ENCODE assay signal across 2 cellular contexts in genomic region chr19:34259367-34259865, GRCh38.
A peak's percentile ranks its signal among the peaks of the same experiment; 100 is the strongest.
TF ChIP-seq lines count a peak whose summit lies in the region.

No MANE protein-coding gene starts in this region.

TF ChIP-seq in IMR-90, 13 proteins besides CTCF, POLR2A, EP300 and RAD21:
- TF ChIP-seq MAZ (IDR thresholded peaks at IDR 0.05; ENCODE audit: borderline replicate concordance, low read depth, low read length) (no peak), SMC3 (IDR thresholded peaks at IDR 0.05; ENCODE audit: low read depth, low read length) (no peak), CHD1 (IDR thresholded peaks at IDR 0.05; ENCODE audit: low read depth, low read length) (no peak), USF2 (IDR thresholded peaks at IDR 0.05; ENCODE audit: low read depth, low read length) (no peak), FOS (IDR thresholded peaks at IDR 0.05; ENCODE audit: low read depth, low read length) (no peak), CEBPB (IDR thresholded peaks at IDR 0.05; ENCODE audit: low read depth, low read length) (no peak), MAFK (IDR thresholded peaks at IDR 0.05; ENCODE audit: low read depth, low read length) (no peak), NFE2L2 (IDR thresholded peaks at IDR 0.05; ENCODE audit: low read depth, low read length) (no peak), BHLHE40 (IDR thresholded peaks at IDR 0.05; ENCODE audit: low read depth, low read length) (no peak)
- TF ChIP-seq, protein P1, sequence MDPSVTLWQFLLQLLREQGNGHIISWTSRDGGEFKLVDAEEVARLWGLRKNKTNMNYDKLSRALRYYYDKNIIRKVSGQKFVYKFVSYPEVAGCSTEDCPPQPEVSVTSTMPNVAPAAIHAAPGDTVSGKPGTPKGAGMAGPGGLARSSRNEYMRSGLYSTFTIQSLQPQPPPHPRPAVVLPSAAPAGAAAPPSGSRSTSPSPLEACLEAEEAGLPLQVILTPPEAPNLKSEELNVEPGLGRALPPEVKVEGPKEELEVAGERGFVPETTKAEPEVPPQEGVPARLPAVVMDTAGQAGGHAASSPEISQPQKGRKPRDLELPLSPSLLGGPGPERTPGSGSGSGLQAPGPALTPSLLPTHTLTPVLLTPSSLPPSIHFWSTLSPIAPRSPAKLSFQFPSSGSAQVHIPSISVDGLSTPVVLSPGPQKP (IDR thresholded peaks at IDR 0.05; ENCODE audit: borderline replicate concordance, low read depth, low read length): no peak

TF ChIP-seq in K562, 482 proteins besides CTCF, POLR2A, EP300 and RAD21:
- TF ChIP-seq U2AF1 (optimal IDR thresholded peaks at IDR 0.05; ENCODE audit: low read depth, low read length) (no peak), C11orf30 (IDR thresholded peaks at IDR 0.05; ENCODE audit: low read depth) (peak; percentile 22; the same call in 1 of the 2 replicates), NFIC (IDR thresholded peaks at IDR 0.05) (peak; percentile 60)
